16 cellular contexts compared by ENCODE assay signal in the genomic region with DNA sequence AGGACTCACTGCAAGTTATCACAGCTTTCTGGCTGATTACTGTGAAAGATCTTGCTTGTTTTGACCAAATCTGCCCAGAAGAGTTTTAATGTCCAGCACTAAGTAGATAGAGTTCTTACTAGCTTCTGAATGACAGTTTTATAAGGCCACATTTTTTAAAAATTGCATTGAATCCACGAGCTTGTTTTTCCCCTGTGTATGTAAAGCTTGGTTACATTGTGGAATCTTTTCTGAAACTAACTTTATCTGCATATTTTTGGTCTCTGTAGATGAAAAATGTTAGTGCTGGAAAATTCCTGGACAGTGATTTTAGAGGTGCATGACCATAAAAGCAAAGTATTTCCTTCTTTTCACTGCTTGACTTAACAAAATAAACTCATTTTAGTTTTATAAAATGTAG.
"Had no signal": no experiment of that assay in that cellular context is flagged by ENCODE, and none has a peak within 500 bp of the region (broad histone marks: within the 10 kb centered on the region; RNA-seq: fewer than 3 reads in every experiment).

No MANE protein-coding gene starts in this region.

- H3K9me3 Mint-ChIP-seq: activated CD8-positive, alpha-beta T cell treated with anti-CD3 and anti-CD28 coated beads for 36 hours; activated naive CD8-positive, alpha-beta T cell treated with anti-CD3 and anti-CD28 coated beads for 36 hours had no signal

- H3K4me1 Mint-ChIP-seq: activated naive CD8-positive, alpha-beta T cell treated with anti-CD3 and anti-CD28 coated beads for 36 hours; naive thymus-derived CD4-positive, alpha-beta T cell; stimulated activated effector memory CD8-positive, alpha-beta T cell treated with anti-CD3 and anti-CD28 coated beads, Interleukin-12 subunit alpha, Interleukin-12 subunit beta, amount 100 ng/mL, for 72 hours had no signal

- H3K9me3 ChIP-seq: lower lobe of right lung, pancreas, sigmoid colon, thoracic aorta, upper lobe of right lung had no signal

- H3K27ac Mint-ChIP-seq: activated CD8-positive, alpha-beta T cell treated with anti-CD3 and anti-CD28 coated beads for 36 hours; activated naive CD8-positive, alpha-beta T cell treated with anti-CD3 and anti-CD28 coated beads for 36 hours; activated T-cell treated with anti-CD3 and anti-CD28 coated beads, Interleukin-2, amount 50 U/mL, for 72 hours; naive thymus-derived CD4-positive, alpha-beta T cell; stimulated activated effector memory CD8-positive, alpha-beta T cell treated with anti-CD3 and anti-CD28 coated beads, Interleukin-12 subunit alpha, Interleukin-12 subunit beta, amount 100 ng/mL, for 72 hours had no signal

- H3K27ac ChIP-seq: cardiac muscle cell, foreskin keratinocyte, lower lobe of right lung, pancreas, sigmoid colon, thoracic aorta, upper lobe of right lung had no signal

- DNase-seq: activated CD4-positive, alpha-beta T cell treated with anti-CD3 and anti-CD28 coated beads for 4 hours; activated CD8-positive, alpha-beta T cell treated with anti-CD3 and anti-CD28 coated beads for 36 hours; activated gamma-delta T cell treated with Interleukin-2 at 50 U/mL for 16 hours; activated naive CD8-positive, alpha-beta T cell treated with anti-CD3 and anti-CD28 coated beads for 36 hours; activated T-cell treated with anti-CD3 and anti-CD28 coated beads, Interleukin-2, amount 50 U/mL, for 72 hours; anterior cingulate cortex; foreskin keratinocyte; lower lobe of right lung; naive thymus-derived CD4-positive, alpha-beta T cell; pancreas; sigmoid colon; T-helper 2 cell; upper lobe of right lung had no signal

- H3K4me3 Mint-ChIP-seq: activated CD8-positive, alpha-beta T cell treated with anti-CD3 and anti-CD28 coated beads for 36 hours; activated naive CD8-positive, alpha-beta T cell treated with anti-CD3 and anti-CD28 coated beads for 36 hours; activated T-cell treated with anti-CD3 and anti-CD28 coated beads, Interleukin-2, amount 50 U/mL, for 72 hours; naive thymus-derived CD4-positive, alpha-beta T cell; stimulated activated effector memory CD8-positive, alpha-beta T cell treated with anti-CD3 and anti-CD28 coated beads, Interleukin-12 subunit alpha, Interleukin-12 subunit beta, amount 100 ng/mL, for 72 hours had no signal

- H3K36me3 Mint-ChIP-seq: activated naive CD8-positive, alpha-beta T cell treated with anti-CD3 and anti-CD28 coated beads for 36 hours; naive thymus-derived CD4-positive, alpha-beta T cell; stimulated activated effector memory CD8-positive, alpha-beta T cell treated with anti-CD3 and anti-CD28 coated beads, Interleukin-12 subunit alpha, Interleukin-12 subunit beta, amount 100 ng/mL, for 72 hours had no signal

- H3K4me3 ChIP-seq: cardiac muscle cell, lower lobe of right lung, pancreas, sigmoid colon, thoracic aorta, upper lobe of right lung had no signal

- H3K27me3 Mint-ChIP-seq: activated CD8-positive, alpha-beta T cell treated with anti-CD3 and anti-CD28 coated beads for 36 hours; activated naive CD8-positive, alpha-beta T cell treated with anti-CD3 and anti-CD28 coated beads for 36 hours; naive thymus-derived CD4-positive, alpha-beta T cell had no signal

- H3K27me3 ChIP-seq: cardiac muscle cell, foreskin keratinocyte, pancreas, sigmoid colon, upper lobe of right lung had no signal

- H3K36me3 ChIP-seq: cardiac muscle cell, lower lobe of right lung, pancreas, sigmoid colon, thoracic aorta, upper lobe of right lung had no signal

- H3K4me1 ChIP-seq: lower lobe of right lung, upper lobe of right lung had no signal
